ENCODE assay signal across 8 cellular contexts in the genomic region with DNA sequence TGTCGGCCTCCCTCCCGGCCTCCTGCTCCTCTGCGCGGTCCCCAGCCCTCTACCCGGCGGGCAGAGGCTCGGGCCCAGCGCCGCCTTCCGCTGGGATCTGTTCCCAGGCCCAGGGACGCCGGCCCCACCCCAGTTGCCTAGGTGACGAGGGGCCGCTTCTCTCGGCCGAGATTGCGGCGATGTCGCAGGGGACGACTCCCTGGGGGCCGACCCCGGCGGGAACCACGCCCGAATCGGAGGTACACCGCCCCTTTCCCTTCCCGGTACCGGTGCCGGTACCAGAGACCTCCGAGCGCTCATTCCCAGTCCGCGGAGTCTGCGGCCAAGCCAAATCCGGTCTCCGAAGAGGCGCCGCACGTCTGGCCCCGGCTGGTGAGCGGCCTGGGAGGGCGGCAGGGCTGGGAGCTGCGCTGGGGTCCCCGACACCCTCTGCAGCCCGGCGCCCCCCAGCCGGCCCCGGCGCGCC. TPM values are rescaled to one million over a fixed set of nuclear protein-coding genes. Genes with fewer than 3 reads are reported as not detected.
DNase-seq lines count a peak whose midpoint lies in the region; ATAC-seq, FAIRE-seq and TF ChIP-seq lines count a peak whose summit lies in the region.

A gene with protein sequence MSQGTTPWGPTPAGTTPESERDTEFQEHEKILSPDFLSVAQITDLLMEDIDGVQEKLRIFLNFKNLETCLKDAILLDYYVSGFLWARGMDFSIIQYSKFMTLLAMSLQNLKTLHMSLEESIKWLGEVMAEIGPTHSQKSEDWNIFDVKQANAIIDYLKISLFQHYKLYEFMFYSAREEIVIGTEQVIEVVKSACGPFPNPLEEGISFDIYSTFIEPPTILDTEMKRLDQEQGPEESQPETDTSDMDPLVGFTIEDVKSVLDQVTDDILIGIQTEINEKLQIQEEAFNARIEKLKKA (plus strand): TSS at position 136 of the 466 bp plus-strand sequence. CDS start 44 bp downstream, at position 180.

- H3K4me3 ChIP-seq in AG10803 (ENCODE audit: low read length) (peak within 1 kb of the TSS; percentile 70), choroid plexus epithelial cell (ENCODE audit: low read depth, low read length) (peak within 1 kb of the TSS; percentile 76), kidney (ENCODE audit: low read length in 2 of 2) (peak within 1 kb of the TSS; percentile 49 to 63), skeletal muscle tissue (ENCODE audit: low read length in 3 of 3) (peak within 1 kb of the TSS; percentile 65 to 72 (median 66))

- H3K4me1 ChIP-seq in kidney (ENCODE audit: control insufficient read depth in 1 of 2, insufficient read depth in 1 of 2, low read depth in 1 of 2, low read length in 2 of 2) (no peaks in the 10 kb centered on the region), skeletal muscle tissue (ENCODE audit: control insufficient read depth in 3 of 3, insufficient read depth in 3 of 3, low read length in 3 of 3) (no peaks in the 10 kb centered on the region)

- ATAC-seq in HG02981 (IDR thresholded peaks at IDR 0.05; ENCODE audit: unreplicated experiment) (no peak), GM21619 (IDR thresholded peaks at IDR 0.05; ENCODE audit: unreplicated experiment) (no peak)

- DNase-seq in AG10803 (ENCODE audit: low read depth) (peak; percentile 58), NCI-H2029 (lab: John Stamatoyannopoulos, UW) (peak; percentile 14), choroid plexus epithelial cell (ENCODE audit: low read depth) (peak; percentile 62), kidney (peak; percentile 86)
- DNase-seq in activated CD8-positive, alpha-beta memory T cell treated with anti-CD3 and anti-CD28 coated beads, Interleukin-2, amount 50 U/mL, for 4 hours: no peak

- FAIRE-seq in kidney (lab: Jason Lieb, UNC): no peak

- peaks cover 0 to 5% (median 0%) of the 10 kb centered on the region in 3 donors for H3K27me3 ChIP-seq in skeletal muscle tissue (ENCODE audit: control insufficient read depth in 3 of 3, insufficient read depth in 3 of 3, low read length in 3 of 3)

- TF ChIP-seq CTCF in AG10803 (conservative IDR thresholded peaks at IDR 0.05; ENCODE audit: low read length) (no peak; the same call in 1 of the 2 replicates), choroid plexus epithelial cell (conservative IDR thresholded peaks at IDR 0.05; ENCODE audit: low read depth, low read length) (peak; percentile 27), kidney (IDR thresholded peaks at IDR 0.05; ENCODE audit: borderline replicate concordance, extremely low read depth, insufficient read depth) (no peak)

- H3K9me3 ChIP-seq in kidney (ENCODE audit: control insufficient read depth in 1 of 2, low read length in 2 of 2): no peaks in the 10 kb centered on the region
- no peaks in the 10 kb centered on the region for H3K9me3 ChIP-seq in skeletal muscle tissue (ENCODE audit: control insufficient read depth in 3 of 3, low read length in 3 of 3)

- H3K27ac ChIP-seq in kidney (ENCODE audit: low read depth in 2 of 2, low read length in 2 of 2) (peak within 1 kb of the TSS in 1 of 2 donors; percentile 10), skeletal muscle tissue (ENCODE audit: low read depth, low read length) (no peak within 1 kb of the TSS)

- H3K9ac ChIP-seq in kidney (ENCODE audit: low read length in 2 of 2): no peak within 1 kb of the TSS
- peak within 1 kb of the TSS; percentile 24 to 46 (median 39) for H3K9ac ChIP-seq in skeletal muscle tissue (ENCODE audit: low read depth in 1 of 3, low read length in 3 of 3)

- H3K36me3 ChIP-seq in kidney (ENCODE audit: control insufficient read depth in 1 of 2, insufficient read depth in 2 of 2, low read length in 2 of 2) (no peaks in the 10 kb centered on the region), skeletal muscle tissue (ENCODE audit: control insufficient read depth in 3 of 3, insufficient read depth in 3 of 3, low read length in 3 of 3) (no peaks in the 10 kb centered on the region)

- intact Hi-C loops in kidney (cut with DNase I): no loop called here

RNA-seq across cellular contexts. Expression of the gene that starts here (rescaled TPM):
- total RNA-seq in kidney (2.3 TPM), skeletal muscle tissue (1.0 TPM)
- 1.5 TPM for polyA plus RNA-seq in kidney (ENCODE audit: insufficient read depth, low read depth, low replicate concordance)

Comparison
In these comparisons a context has a peak if more than half of its experiments do, and no peak if none do; other contexts are left out.
1. H3K9ac ChIP-seq: peak in skeletal muscle tissue (3 of 3); none in kidney (0 of 2).
2. Peak in every context shown above with its lines, with median percentiles within 50 percentile points of each other: H3K4me3 ChIP-seq.